ENCODE assay signal across 24 cellular contexts in genomic region chr2:223114170-223114569, GRCh38.
DNase-seq lines count a peak whose midpoint lies in the region; FAIRE-seq and TF ChIP-seq lines count a peak whose summit lies in the region.
"Had no signal": no experiment of that assay in that cellular context is flagged by ENCODE, and none has a peak within 500 bp of the region (broad histone marks: within the 10 kb centered on the region; RNA-seq: fewer than 3 reads in every experiment).

No MANE protein-coding gene starts in this region.

- peaks cover 0 to 3% of the 10 kb centered on the region in 2 donors for H3K27me3 Mint-ChIP-seq in CD4-positive, alpha-beta memory T cell

- no peak overlapping the region for H2AFZ ChIP-seq in endothelial cell of umbilical vein (ENCODE audit: low read depth, low read length)

- H3K36me3 Mint-ChIP-seq in CD4-positive, alpha-beta memory T cell: no peaks in the 10 kb centered on the region
- H3K36me3 Mint-ChIP-seq: CD8-positive, alpha-beta memory T cell had no signal

- no TSS peak for BruUV-seq in endothelial cell of umbilical vein (replicated peaks; lab: Mats Ljungman, UMichigan)

- TF ChIP-seq CTCF in astrocyte of the spinal cord (IDR thresholded peaks at IDR 0.05; ENCODE audit: low read depth, low read length) (no peak), endothelial cell of umbilical vein (IDR thresholded peaks at IDR 0.05; ENCODE audit: extremely low read depth in 1 of 2, insufficient read depth in 1 of 2, low read depth in 1 of 2, low read length in 2 of 2) (no peak)

- H3K4me2 ChIP-seq in endothelial cell of umbilical vein (ENCODE audit: insufficient read depth, low read length) (peak overlapping the region; percentile 18), skeletal muscle satellite cell (ENCODE audit: low read length) (peak overlapping the region; percentile 12)

- dilution Hi-C loops in endothelial cell of umbilical vein (cut with MboI; ENCODE audit: extremely low pct_ligation_motif_present, low sequenced_read_pairs): no loop called here

- FAIRE-seq in endothelial cell of umbilical vein (lab: Jason Lieb, UNC): peak; percentile 77
- FAIRE-seq: K562 had no signal

- intact Hi-C loops in endothelial cell of umbilical vein (cut with micrococcal nuclease): loop anchor here (1.0 to 10.0 kb wide), 5 partner anchors 8 to 750 kb away; no protein-coding TSS in a partner anchor
- intact Hi-C loops in CD4-positive, alpha-beta memory T cell (cut with micrococcal nuclease): no loop called here
- intact Hi-C loops in posterior cingulate gyrus (cut with DNase I): no loop called here

- H3K27ac ChIP-seq in endothelial cell of umbilical vein (ENCODE audit: insufficient read depth, low read depth, low read length): peak overlapping the region; percentile 56
- no peak overlapping the region for H3K27ac ChIP-seq in CD4-positive, alpha-beta memory T cell (ENCODE audit: low read depth, low read length)
- H3K27ac ChIP-seq: 22Rv1 had no signal

- H3K27me3 ChIP-seq in endothelial cell of umbilical vein (ENCODE audit: control insufficient read depth in 2 of 2, insufficient read depth in 2 of 2, low read length in 2 of 2): no peaks in the 10 kb centered on the region
- no peaks in the 10 kb centered on the region for H3K27me3 ChIP-seq in skeletal muscle satellite cell (ENCODE audit: control insufficient read depth, insufficient read depth, low read length)
- no peaks in the 10 kb centered on the region for H3K27me3 ChIP-seq in CD4-positive, alpha-beta memory T cell (ENCODE audit: insufficient read depth, low read length)

- H3K9ac ChIP-seq in endothelial cell of umbilical vein (replicated peaks; ENCODE audit: extremely low read depth, insufficient read depth, low read length) (no peak overlapping the region), skeletal muscle satellite cell (ENCODE audit: low read depth, low read length) (no peak overlapping the region)

- POLR2A ChIA-PET in endothelial cell of umbilical vein (lab: Charles Lee): no interaction called here
- POLR2A ChIA-PET in CD4-positive, alpha-beta memory T cell (lab: Charles Lee; ENCODE audit: partially characterized antibody): no interaction called here

- no peaks in the 10 kb centered on the region for H4K20me1 ChIP-seq in endothelial cell of umbilical vein (replicated peaks; ENCODE audit: control insufficient read depth, extremely low read depth, insufficient read depth, low read length)

- H3K4me3 ChIP-seq in astrocyte of the spinal cord (ENCODE audit: low read depth, low read length) (no peak overlapping the region), endothelial cell of umbilical vein (replicated peaks in 1 of 3; ENCODE audit: insufficient read depth in 1 of 3, low read depth in 1 of 3, low read length in 3 of 3) (no peak overlapping the region), skeletal muscle satellite cell (ENCODE audit: low read length) (no peak overlapping the region)
- H3K4me3 ChIP-seq in CD4-positive, alpha-beta memory T cell (ENCODE audit: low read length in 2 of 2): no peak overlapping the region
- H3K4me3 ChIP-seq: K562 had no signal

- no peak overlapping the region for H3K4me3 Mint-ChIP-seq in CD4-positive, alpha-beta memory T cell
- H3K4me3 Mint-ChIP-seq: CD8-positive, alpha-beta memory T cell; HFFc6 had no signal

- H3K9me3 Mint-ChIP-seq in CD4-positive, alpha-beta memory T cell: peaks cover 0 to 5% (median 0%) of the 10 kb centered on the region in 8 donors
- H3K9me3 Mint-ChIP-seq: HFFc6 had no signal

- H3K36me3 ChIP-seq in endothelial cell of umbilical vein (ENCODE audit: control insufficient read depth in 2 of 2, extremely low read depth in 1 of 2, insufficient read depth in 2 of 2, low read length in 2 of 2) (no peaks in the 10 kb centered on the region), skeletal muscle satellite cell (ENCODE audit: insufficient read depth, low read length) (no peaks in the 10 kb centered on the region)
- H3K36me3 ChIP-seq in CD4-positive, alpha-beta memory T cell (ENCODE audit: insufficient read depth, low read length): no peaks in the 10 kb centered on the region

- H3K9me3 ChIP-seq in endothelial cell of umbilical vein (replicated peaks; ENCODE audit: control insufficient read depth, insufficient read depth, low read length) (no peaks in the 10 kb centered on the region), skeletal muscle satellite cell (replicated peaks; ENCODE audit: low read length) (no peaks in the 10 kb centered on the region)
- no peaks in the 10 kb centered on the region for H3K9me3 ChIP-seq in CD4-positive, alpha-beta memory T cell (ENCODE audit: control insufficient read depth in 1 of 2, low read length in 2 of 2)

- no peak overlapping the region for H3K27ac Mint-ChIP-seq in CD4-positive, alpha-beta memory T cell
- H3K27ac Mint-ChIP-seq: CD8-positive, alpha-beta memory T cell; HFFc6 had no signal

- no peaks in the 10 kb centered on the region for H3K79me2 ChIP-seq in endothelial cell of umbilical vein (ENCODE audit: control insufficient read depth, insufficient read depth, low read length)

- H3K4me1 Mint-ChIP-seq in CD4-positive, alpha-beta memory T cell: no peaks in the 10 kb centered on the region
- H3K4me1 Mint-ChIP-seq: CD8-positive, alpha-beta memory T cell had no signal

- in situ Hi-C loops in astrocyte of the spinal cord (cut with HindIII; ENCODE audit: low sequenced_read_pairs): no loop called here

- peak; percentile 76 for TF ChIP-seq POLR2A in endothelial cell of umbilical vein (IDR thresholded peaks at IDR 0.05; ENCODE audit: low read depth, low read length)

- H3K9me1 ChIP-seq in endothelial cell of umbilical vein (replicated peaks; ENCODE audit: control insufficient read depth, extremely low read depth, insufficient read depth, low read length): no peaks in the 10 kb centered on the region

- peak; percentile 14 for DNase-seq in NCI-H510A treated with DMSO at 0.1 percent for 48 hours (lab: John Stamatoyannopoulos, UW)
- no peak for DNase-seq in NCI-H510A (lab: John Stamatoyannopoulos, UW)
- peak; percentile 66 for DNase-seq in astrocyte of the spinal cord (ENCODE audit: low read depth, low spot score)
- DNase-seq in endothelial cell of umbilical vein (ENCODE audit: low read depth, low spot score): peak; percentile 95
- no peak for DNase-seq in CD4-positive, alpha-beta memory T cell
- no peak for DNase-seq in posterior cingulate gyrus
- no peak for DNase-seq in HT-29 (ENCODE audit: low spot score)
- DNase-seq: AML-193; C1 segment of cervical spinal cord; Calu3; CD8-positive, alpha-beta memory T cell; DMS153; H7; HFFc6; MM.1S; NCI-H1048; NCI-H1417 treated with DMSO at 0.1 percent for 48 hours; NCI-H187; NCI-H2107; NCI-H774; NK-92 treated with Interleukin-12 subunit alpha and Interleukin-12 subunit beta, amount 100 ng/mL, for 24 hours had no signal

- CTCF ChIA-PET in endothelial cell of umbilical vein (lab: Charles Lee): interaction anchor here (0.6 to 2.6 kb wide), 5 partner anchors 9 to 713 kb away, joined by 3 to 18 read pairs (median 3); no protein-coding TSS in a partner anchor
- CTCF ChIA-PET in CD4-positive, alpha-beta memory T cell (lab: Charles Lee; ENCODE audit: partially characterized antibody): no interaction called here

- H3K4me1 ChIP-seq in endothelial cell of umbilical vein (ENCODE audit: control insufficient read depth, extremely low read depth, insufficient read depth, low read length): peaks cover 18% of the 10 kb centered on the region
- peaks cover 31% of the 10 kb centered on the region for H3K4me1 ChIP-seq in skeletal muscle satellite cell (ENCODE audit: control insufficient read depth, insufficient read depth, low read length)
- no peaks in the 10 kb centered on the region for H3K4me1 ChIP-seq in CD4-positive, alpha-beta memory T cell (ENCODE audit: insufficient read depth, low read length)

TF ChIP-seq in endothelial cell of umbilical vein, 7 proteins besides CTCF, POLR2A, EP300 and RAD21:
- peak; percentile 11 for TF ChIP-seq GATA2 (IDR thresholded peaks at IDR 0.05; ENCODE audit: insufficient read depth, insufficient read length, low read depth, low read length)
- no peak for TF ChIP-seq MAX (IDR thresholded peaks at IDR 0.05; ENCODE audit: insufficient read depth, insufficient read length)
- peak; percentile 76 for TF ChIP-seq JUN (IDR thresholded peaks at IDR 0.05; ENCODE audit: borderline replicate concordance, insufficient read depth, insufficient read length, low read depth)
- TF ChIP-seq MYC (IDR thresholded peaks at IDR 0.05; ENCODE audit: low read depth, low read length): no peak
- TF ChIP-seq FOS (IDR thresholded peaks at IDR 0.05; ENCODE audit: borderline replicate concordance, insufficient read depth, low read length): peak; percentile 72
- peak; percentile 87 for TF ChIP-seq POLR2AphosphoS5 (IDR thresholded peaks at IDR 0.05; ENCODE audit: insufficient read depth, low read depth, low read length)
- TF ChIP-seq EZH2 (IDR thresholded peaks at IDR 0.05; ENCODE audit: borderline replicate concordance, low read depth, low read length, severe bottlenecking): no peak

Comparison
In these comparisons a context has a peak if more than half of its experiments do, and no peak if none do; other contexts are left out.
1. DNase-seq: peak in NCI-H510A treated with DMSO at 0.1 percent for 48 hours (single experiment), astrocyte of the spinal cord (single experiment) and endothelial cell of umbilical vein (single experiment); none in NCI-H510A (single experiment), CD4-positive, alpha-beta memory T cell (0 of 5), posterior cingulate gyrus (0 of 10) and HT-29 (single experiment).